ENCODE assay signal across 1 cellular context in the genomic region with DNA sequence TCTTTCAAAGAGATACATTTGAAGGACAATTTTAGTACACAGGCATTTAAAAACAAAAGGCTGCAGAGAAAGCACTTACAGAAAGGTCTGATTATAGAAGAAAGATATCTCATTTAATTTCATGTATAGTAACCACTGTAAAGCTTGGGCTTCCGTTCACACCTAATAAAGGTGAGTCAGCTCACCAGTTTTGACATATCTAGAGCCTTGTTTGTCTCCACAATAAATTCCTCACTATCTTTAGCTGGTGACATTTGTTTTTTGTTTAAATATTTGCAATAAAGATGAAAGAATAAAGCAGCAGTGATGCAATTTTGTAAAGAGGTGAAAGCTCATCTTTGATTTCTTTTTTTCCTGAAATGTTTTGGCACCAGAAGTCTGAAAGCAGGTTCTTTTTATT.
A peak's percentile ranks its signal among the peaks of the same experiment; 100 is the strongest.
TF ChIP-seq lines count a peak whose summit lies in the region.

No MANE protein-coding gene starts in this region.

TF ChIP-seq in HepG2, 621 proteins besides CTCF, POLR2A, EP300 and RAD21 (continued from another document):
- TF ChIP-seq CEBPB (IDR thresholded peaks at IDR 0.05; ENCODE audit: borderline replicate concordance, low read depth, low read length) (peak; percentile 31; the same call in 1 of the 2 replicates), KDM2A (CRISPR knock-in tag; IDR thresholded peaks at IDR 0.05; ENCODE audit: borderline replicate concordance, low read depth) (no peak)
